8 cellular contexts compared by ENCODE assay signal in the genomic region with DNA sequence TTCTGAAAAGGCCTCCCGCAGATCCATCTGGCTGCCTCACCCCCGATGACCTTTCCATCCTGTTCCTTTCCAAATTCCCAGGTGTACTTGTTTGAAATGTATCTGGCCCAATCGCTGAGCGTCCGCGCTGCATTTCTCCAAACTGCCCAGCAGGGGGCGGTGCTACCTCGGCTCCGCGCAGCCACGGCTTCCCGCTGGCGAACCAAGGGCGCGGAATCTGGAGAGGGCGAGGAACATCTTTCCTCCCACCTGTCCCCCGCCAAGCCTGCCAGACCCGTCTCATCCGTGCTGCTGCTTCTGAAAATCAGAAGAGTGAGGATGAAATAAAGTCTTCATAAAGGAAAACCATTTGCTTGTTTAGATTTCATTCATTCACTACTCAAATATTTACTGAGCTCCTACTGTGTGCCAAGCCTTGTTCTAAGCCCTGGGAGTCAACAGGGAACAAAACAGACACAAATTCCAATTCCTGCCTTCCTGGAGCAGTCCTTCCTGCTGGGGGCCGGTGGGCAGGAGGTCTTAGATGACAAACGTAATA.
A peak's percentile ranks its signal among the peaks of the same experiment; 100 is the strongest.
DNase-seq lines count a peak whose midpoint lies in the region; ATAC-seq and TF ChIP-seq lines count a peak whose summit lies in the region.

No MANE protein-coding gene starts in this region.

- peak; percentile 94 for TF ChIP-seq CTCF in GM12875 (IDR thresholded peaks at IDR 0.05; ENCODE audit: borderline replicate concordance, insufficient read depth, low read depth, low read length)

- DNase-seq in NCI-H2029 (lab: John Stamatoyannopoulos, UW) (peak; percentile 4), kidney glomerular epithelial cell (lab: John Stamatoyannopoulos, UW) (peak; percentile 7)
- peak; percentile 6 to 35 (median 22) for DNase-seq in activated CD4-positive, CD25-positive, alpha-beta regulatory T cell (lab: John Stamatoyannopoulos, UW)
- peak; percentile 28 for DNase-seq in central memory CD4-positive, alpha-beta T cell
- DNase-seq in stimulated activated CD4-positive, alpha-beta T cell treated with anti-CD3 and anti-CD28 coated beads, TNF-alpha, amount 100 ng/mL, for 1 hour (ENCODE audit: low read depth in 3 of 3, low spot score in 1 of 3): peak in 2 of 3 donors; percentile 19 to 51

- ATAC-seq in GM18498 (IDR thresholded peaks at IDR 0.05; ENCODE audit: unreplicated experiment) (no peak), HG03469 (IDR thresholded peaks at IDR 0.05; ENCODE audit: unreplicated experiment) (no peak)

- H3K4me3 ChIP-seq in GM12875 (ENCODE audit: low read depth, low read length): no peak overlapping the region
